ENCODE assay signal across 25 cellular contexts in genomic region chr6:150830409-150831165, GRCh38. TPM values are rescaled to one million over a fixed set of nuclear protein-coding genes. Genes with fewer than 3 reads are reported as not detected.
A peak's percentile ranks its signal among the peaks of the same experiment; 100 is the strongest.
DNase-seq lines count a peak whose midpoint lies in the region; FAIRE-seq and TF ChIP-seq lines count a peak whose summit lies in the region.
"Had no signal": no experiment of that assay in that cellular context is flagged by ENCODE, and none has a peak within 500 bp of the region (broad histone marks: within the 10 kb centered on the region; RNA-seq: fewer than 3 reads in every experiment).

No MANE protein-coding gene starts in this region.

- H3K79me2 ChIP-seq in astrocyte (ENCODE audit: insufficient read depth, low read length): peaks cover 10% of the 10 kb centered on the region

- H3K27me3 ChIP-seq in astrocyte (ENCODE audit: insufficient read depth, low read length) (no peaks in the 10 kb centered on the region), mesenchymal stem cell (ENCODE audit: control insufficient read depth in 1 of 2, insufficient read depth in 1 of 2, low read length in 2 of 2) (no peaks in the 10 kb centered on the region)
- H3K27me3 ChIP-seq: Peyer's patch, tibial nerve had no signal

- H2AK5ac ChIP-seq in mesenchymal stem cell (ENCODE audit: low read length, severe bottlenecking): no peak overlapping the region

- H3K4me3 Mint-ChIP-seq in astrocyte (ENCODE audit: unreplicated experiment): no peak overlapping the region
- H3K4me3 Mint-ChIP-seq: activated T-helper 17 cell treated with anti-CD3 and anti-CD28 coated beads, Interleukin-2, amount 50 U/mL, for 72 hours; CD4-positive, CD25-positive, alpha-beta regulatory T cell; stimulated activated naive CD8-positive, alpha-beta T cell treated with anti-CD3 and anti-CD28 coated beads, Interleukin-15, Interleukin-2, amounts not matched to agents 100 ng/mL and 50 ng/mL, for 24 hours; WTC11 had no signal

- CTCF ChIA-PET in AG04449 (lab: Yijun Ruan, JAX): interaction anchor here (0.9 to 2.9 kb wide), 7 partner anchors 10 to 504 kb away, joined by 3 to 25 read pairs (median 7); no protein-coding TSS in a partner anchor

- H3K36me3 Mint-ChIP-seq in astrocyte (ENCODE audit: low read depth, unreplicated experiment): peaks cover 11% of the 10 kb centered on the region
- H3K36me3 Mint-ChIP-seq: activated naive CD4-positive, alpha-beta T cell treated with anti-CD3 and anti-CD28 coated beads, Interleukin-2, amount 50 U/mL, for 72 hours; WTC11 had no signal

- H3K79me1 ChIP-seq in mesenchymal stem cell (replicated peaks; ENCODE audit: low read length, poor library complexity, severe bottlenecking): peaks cover 11% of the 10 kb centered on the region

- H2BK5ac ChIP-seq in mesenchymal stem cell (ENCODE audit: low read depth, low read length, poor library complexity, severe bottlenecking): no peak overlapping the region

- no peak overlapping the region for H4K91ac ChIP-seq in mesenchymal stem cell (ENCODE audit: low read length)

- H3K4me3 ChIP-seq in AG04449 (ENCODE audit: low read depth, low read length) (no peak overlapping the region), astrocyte (ENCODE audit: insufficient read depth, low read depth, low read length) (no peak overlapping the region), mesenchymal stem cell (ENCODE audit: insufficient read depth in 1 of 2, low read depth in 1 of 2, low read length in 2 of 2) (no peak overlapping the region)
- H3K4me3 ChIP-seq: Peyer's patch, tibial nerve had no signal

- no peak overlapping the region for H4K8ac ChIP-seq in mesenchymal stem cell (ENCODE audit: low read length)

- H2BK12ac ChIP-seq in mesenchymal stem cell (ENCODE audit: low read length in 2 of 2): no peak overlapping the region

- no peak overlapping the region for H3K4ac ChIP-seq in mesenchymal stem cell (ENCODE audit: low read depth in 1 of 2, low read length in 2 of 2)

- H2BK120ac ChIP-seq in mesenchymal stem cell (ENCODE audit: low read depth, low read length): no peak overlapping the region

- H2AFZ ChIP-seq in astrocyte (ENCODE audit: low read depth, low read length) (no peak overlapping the region), mesenchymal stem cell (ENCODE audit: low read depth, low read length) (no peak overlapping the region)

- POLR2A ChIA-PET in AG04449 (lab: Yijun Ruan, JAX): no interaction called here

- peak overlapping the region; percentile 30 for H3K4me2 ChIP-seq in astrocyte (ENCODE audit: low read length)
- H3K4me2 ChIP-seq in mesenchymal stem cell (ENCODE audit: low read length, poor library complexity, severe bottlenecking): no peak overlapping the region

- TF ChIP-seq CTCF in AG04449 (IDR thresholded peaks at IDR 0.05; ENCODE audit: insufficient read depth, low read length, missing control alignments) (no peak), astrocyte (IDR thresholded peaks at IDR 0.05; ENCODE audit: insufficient read depth, low read depth, low read length) (no peak)

- H3K4me1 Mint-ChIP-seq in astrocyte (ENCODE audit: low read depth, unreplicated experiment): no peaks in the 10 kb centered on the region
- H3K4me1 Mint-ChIP-seq: activated T-helper 17 cell treated with anti-CD3 and anti-CD28 coated beads, Interleukin-2, amount 50 U/mL, for 72 hours; CD4-positive, CD25-positive, alpha-beta regulatory T cell; WTC11 had no signal

- peak overlapping the region; percentile 18 for H3K27ac ChIP-seq in astrocyte (ENCODE audit: low read depth, low read length)
- H3K27ac ChIP-seq in mesenchymal stem cell (ENCODE audit: low read length, poor library complexity, severe bottlenecking): no peak overlapping the region
- H3K27ac ChIP-seq: Peyer's patch, tibial nerve had no signal

- H3K9me3 ChIP-seq in astrocyte (ENCODE audit: insufficient read depth, low read depth, low read length) (no peaks in the 10 kb centered on the region), mesenchymal stem cell (ENCODE audit: control insufficient read depth, low read length) (no peaks in the 10 kb centered on the region)
- H3K9me3 ChIP-seq: Peyer's patch, tibial nerve had no signal

- H3K27me3 Mint-ChIP-seq in astrocyte (ENCODE audit: low read depth, unreplicated experiment): no peaks in the 10 kb centered on the region
- H3K27me3 Mint-ChIP-seq: activated T-helper 17 cell treated with anti-CD3 and anti-CD28 coated beads, Interleukin-2, amount 50 U/mL, for 72 hours; CD4-positive, CD25-positive, alpha-beta regulatory T cell; stimulated activated naive CD8-positive, alpha-beta T cell treated with anti-CD3 and anti-CD28 coated beads, Interleukin-15, Interleukin-2, amounts not matched to agents 100 ng/mL and 50 ng/mL, for 24 hours had no signal

- FAIRE-seq in astrocyte (lab: Jason Lieb, UNC): no peak
- FAIRE-seq: A204.1, kidney had no signal

- H3K36me3 ChIP-seq in astrocyte (ENCODE audit: insufficient read depth, low read length) (no peaks in the 10 kb centered on the region), mesenchymal stem cell (ENCODE audit: control insufficient read depth in 1 of 2, insufficient read depth in 2 of 2, low read depth in 1 of 2, low read length in 2 of 2) (peaks cover 0 to 12% of the 10 kb centered on the region in 2 experiments)

- H2BK15ac ChIP-seq in mesenchymal stem cell (ENCODE audit: low read depth, poor library complexity, severe bottlenecking): no peak overlapping the region

- no peak overlapping the region for H3K14ac ChIP-seq in mesenchymal stem cell (ENCODE audit: low read length in 2 of 2)

- DNase-seq in AG04449 (ENCODE audit: low read depth, low spot score) (peak; percentile 37), GM04503 (ENCODE audit: low read depth) (peak; percentile 44), astrocyte (ENCODE audit: low read depth) (peak; percentile 32), mesenchymal stem cell (no peak), SW480 (ENCODE audit: low spot score) (no peak), NAMALWA (ENCODE audit: low spot score) (no peak), HK-2 (ENCODE audit: unreplicated experiment) (no peak), glomerular visceral epithelial cell (ENCODE audit: extremely low spot score) (no peak)
- DNase-seq: activated CD4-positive, alpha-beta T cell treated with anti-CD3 and anti-CD28 coated beads, Interleukin-2, amount 50 U/mL, for 4 hours; activated CD8-positive, alpha-beta memory T cell treated with anti-CD3 and anti-CD28 coated beads, Interleukin-2, amount 50 U/mL, for 4 hours; CD4-positive, CD25-positive, alpha-beta regulatory T cell; effector CD4-positive, alpha-beta T cell; kidney; NCI-H1105; NCI-H2081 treated with DMSO at 0.1 percent for 48 hours; nucleus accumbens; Peyer's patch; stimulated activated CD4-positive, alpha-beta T cell treated with anti-CD3 and anti-CD28 coated beads, Interleukin-12 subunit alpha, Interleukin-12 subunit beta, amount 100 ng/mL, for 4 hours; stimulated activated CD4-positive, alpha-beta T cell treated with anti-CD3 and anti-CD28 coated beads, Interleukin-4, amount 100 ng/mL, for 4 hours had no signal

- H3K18ac ChIP-seq in mesenchymal stem cell (ENCODE audit: low read depth in 1 of 2, low read length in 2 of 2): no peak overlapping the region

- H3K4me1 ChIP-seq in astrocyte (ENCODE audit: insufficient read depth, low read length) (peaks cover 10% of the 10 kb centered on the region), mesenchymal stem cell (ENCODE audit: control insufficient read depth, insufficient read depth, low read depth, low read length) (peaks cover 4% of the 10 kb centered on the region)
- H3K4me1 ChIP-seq: Peyer's patch, tibial nerve had no signal

- no peaks in the 10 kb centered on the region for H4K20me1 ChIP-seq in astrocyte (ENCODE audit: insufficient read depth, low read length)

- H3K9me3 Mint-ChIP-seq in astrocyte (ENCODE audit: unreplicated experiment): no peaks in the 10 kb centered on the region
- H3K9me3 Mint-ChIP-seq: activated naive CD4-positive, alpha-beta T cell treated with anti-CD3 and anti-CD28 coated beads, Interleukin-2, amount 50 U/mL, for 72 hours; activated T-helper 17 cell treated with anti-CD3 and anti-CD28 coated beads, Interleukin-2, amount 50 U/mL, for 72 hours; CD4-positive, CD25-positive, alpha-beta regulatory T cell; stimulated activated naive CD8-positive, alpha-beta T cell treated with anti-CD3 and anti-CD28 coated beads, Interleukin-15, Interleukin-2, amounts not matched to agents 100 ng/mL and 50 ng/mL, for 24 hours; WTC11 had no signal

- 92% methylated on average over 13 of the region's 13 CpGs for WGBS in mesenchymal stem cell

- no peak overlapping the region for H3K27ac Mint-ChIP-seq in astrocyte (ENCODE audit: unreplicated experiment)
- H3K27ac Mint-ChIP-seq: activated naive CD4-positive, alpha-beta T cell treated with anti-CD3 and anti-CD28 coated beads, Interleukin-2, amount 50 U/mL, for 72 hours; activated T-helper 17 cell treated with anti-CD3 and anti-CD28 coated beads, Interleukin-2, amount 50 U/mL, for 72 hours; CD4-positive, CD25-positive, alpha-beta regulatory T cell; stimulated activated naive CD8-positive, alpha-beta T cell treated with anti-CD3 and anti-CD28 coated beads, Interleukin-15, Interleukin-2, amounts not matched to agents 100 ng/mL and 50 ng/mL, for 24 hours; WTC11 had no signal

- no peak overlapping the region for H3K23ac ChIP-seq in mesenchymal stem cell (ENCODE audit: low read length in 2 of 2)

- no peak overlapping the region for H3K9ac ChIP-seq in astrocyte (ENCODE audit: low read length)
- H3K9ac ChIP-seq in mesenchymal stem cell (ENCODE audit: low read length): peak overlapping the region; percentile 21

RNA-seq across cellular contexts. Expression of gene MTHFD1L, which starts 34.9 kb away (rescaled TPM):
- total RNA-seq in astrocyte: 103 and 107 TPM in 2 replicates
- 30.8 TPM for polyA plus RNA-seq in mesenchymal stem cell (2013, experiment 1 of 2)
- 33.1 TPM for polyA plus RNA-seq in mesenchymal stem cell (2013, experiment 2 of 2)

Comparison
In these comparisons a context has a peak if more than half of its experiments do, and no peak if none do; other contexts are left out.
1. DNase-seq: peak in AG04449 (single experiment), GM04503 (single experiment) and astrocyte (single experiment); none in mesenchymal stem cell (single experiment), SW480 (single experiment), NAMALWA (single experiment), HK-2 (single experiment) and glomerular visceral epithelial cell (single experiment).